ENCODE assay signal across 25 cellular contexts in the genomic region with DNA sequence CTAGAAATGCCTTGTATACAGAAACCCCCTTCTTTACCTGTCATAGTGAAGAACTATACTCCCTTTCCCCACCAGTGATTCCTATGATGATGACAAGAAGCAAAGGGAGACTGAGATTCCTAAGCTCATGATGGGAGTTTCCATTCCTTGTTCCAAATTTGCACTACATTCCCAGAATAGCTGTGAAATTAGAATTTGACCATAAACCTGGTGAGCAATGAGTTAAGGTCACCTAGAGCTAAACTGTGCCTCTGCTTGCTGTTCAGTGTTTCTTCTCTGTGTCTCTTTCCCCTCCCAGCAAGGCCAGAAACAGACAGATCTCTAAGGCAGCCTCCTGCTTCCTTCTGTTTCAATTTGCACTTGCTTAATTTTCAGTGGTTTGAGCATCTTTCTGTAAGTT.
"Had no signal": no experiment of that assay in that cellular context is flagged by ENCODE, and none has a peak within 500 bp of the region (broad histone marks: within the 10 kb centered on the region; RNA-seq: fewer than 3 reads in every experiment).

No MANE protein-coding gene starts in this region.

- H3K9me3 Mint-ChIP-seq: activated T-helper 2 cell treated with anti-CD3 and anti-CD28 coated beads, Interferon-gamma antibody, Interleukin-2, Interleukin-4, amounts not matched to agents 10 μg/mL and 5 μg/mL and 100 μg/mL, durations not matched to agents 14 hours and 24 hours and 36 hours; dendritic cell treated with granulocyte-macrophage colony-stimulating factor and Interleukin-4, amounts not matched to agents 40 ng/mL and 50 ng/mL, for 4 days had no signal

- H3K9me3 ChIP-seq: adrenal gland, ascending aorta, esophagus muscularis mucosa, heart right ventricle, spleen had no signal

- H3K27me3 Mint-ChIP-seq: activated CD4-positive, alpha-beta T cell treated with anti-CD3 and anti-CD28 coated beads for 36 hours; activated naive CD8-positive, alpha-beta T cell had no signal

- H3K4me1 Mint-ChIP-seq: activated CD8-positive, alpha-beta memory T cell treated with anti-CD3 and anti-CD28 coated beads, Interleukin-2, amount 10 ng/mL, durations not matched to agents 7 days and 5 days had no signal

- DNase-seq: activated CD4-positive, alpha-beta T cell treated with anti-CD3 and anti-CD28 coated beads for 36 hours; activated CD4-positive, CD25-positive, alpha-beta regulatory T cell; activated CD8-positive, alpha-beta memory T cell treated with anti-CD3 and anti-CD28 coated beads, Interleukin-2, amount 10 ng/mL, durations not matched to agents 7 days and 5 days; activated CD8-positive, alpha-beta T cell treated with anti-CD3 and anti-CD28 coated beads, Interleukin-2, amount 10 ng/mL, durations not matched to agents 7 days and 5 days; activated naive CD4-positive, alpha-beta T cell treated with Interleukin-2 at 50 U/mL for 16 hours; activated T-cell treated with anti-CD3 and anti-CD28 coated beads, Interleukin-2, amount 50 U/mL, for 48 hours; adrenal gland; brain microvascular endothelial cell; central memory CD4-positive, alpha-beta T cell; effector CD4-positive, alpha-beta T cell; foreskin melanocyte; heart right ventricle; left cardiac atrium; left ventricle myocardium superior; naive B cell; right cardiac atrium; spleen; stimulated activated naive CD4-positive, alpha-beta T cell treated with Interleukin-2 at 50 U/mL for 16 hours; trophoblast cell had no signal

- ATAC-seq: activated CD4-positive, alpha-beta T cell treated with anti-CD3 and anti-CD28 coated beads for 36 hours; activated CD8-positive, alpha-beta memory T cell treated with anti-CD3 and anti-CD28 coated beads, Interleukin-2, amount 10 ng/mL, durations not matched to agents 7 days and 5 days; activated CD8-positive, alpha-beta T cell treated with anti-CD3 and anti-CD28 coated beads, Interleukin-2, amount 10 ng/mL, durations not matched to agents 7 days and 5 days; heart right ventricle; left cardiac atrium; left ventricle myocardium superior; right cardiac atrium had no signal

- H3K36me3 ChIP-seq: adrenal gland, ascending aorta, brain microvascular endothelial cell, esophagus muscularis mucosa, heart right ventricle, spleen had no signal

- H3K27me3 ChIP-seq: adrenal gland, ascending aorta, brain microvascular endothelial cell, esophagus muscularis mucosa, heart right ventricle, spleen had no signal

- H3K27ac ChIP-seq: adrenal gland, ascending aorta, brain microvascular endothelial cell, esophagus muscularis mucosa, heart right ventricle, spleen had no signal

- FAIRE-seq: islet of Langerhans had no signal

- H3K36me3 Mint-ChIP-seq: activated CD8-positive, alpha-beta memory T cell treated with anti-CD3 and anti-CD28 coated beads, Interleukin-2, amount 10 ng/mL, durations not matched to agents 7 days and 5 days; activated naive CD8-positive, alpha-beta T cell; naive B cell had no signal

- H3K4me3 ChIP-seq: adrenal gland, ascending aorta, esophagus muscularis mucosa, heart right ventricle, spleen had no signal

- H3K4me1 ChIP-seq: adrenal gland, ascending aorta had no signal

- H3K27ac Mint-ChIP-seq: activated CD4-positive, alpha-beta T cell treated with anti-CD3 and anti-CD28 coated beads for 36 hours; activated CD8-positive, alpha-beta memory T cell treated with anti-CD3 and anti-CD28 coated beads, Interleukin-2, amount 10 ng/mL, durations not matched to agents 7 days and 5 days; activated CD8-positive, alpha-beta T cell treated with anti-CD3 and anti-CD28 coated beads, Interleukin-2, amount 10 ng/mL, durations not matched to agents 7 days and 5 days; activated naive CD8-positive, alpha-beta T cell; activated T-helper 2 cell treated with anti-CD3 and anti-CD28 coated beads, Interferon-gamma antibody, Interleukin-2, Interleukin-4, amounts not matched to agents 10 μg/mL and 5 μg/mL and 100 μg/mL, durations not matched to agents 14 hours and 24 hours and 36 hours; dendritic cell treated with granulocyte-macrophage colony-stimulating factor and Interleukin-4, amounts not matched to agents 40 ng/mL and 50 ng/mL, for 4 days; naive B cell had no signal

- H3K4me3 Mint-ChIP-seq: activated CD4-positive, alpha-beta T cell treated with anti-CD3 and anti-CD28 coated beads for 36 hours; activated CD8-positive, alpha-beta memory T cell treated with anti-CD3 and anti-CD28 coated beads, Interleukin-2, amount 10 ng/mL, durations not matched to agents 7 days and 5 days; activated CD8-positive, alpha-beta T cell treated with anti-CD3 and anti-CD28 coated beads, Interleukin-2, amount 10 ng/mL, durations not matched to agents 7 days and 5 days; activated naive CD8-positive, alpha-beta T cell; dendritic cell treated with granulocyte-macrophage colony-stimulating factor and Interleukin-4, amounts not matched to agents 40 ng/mL and 50 ng/mL, for 4 days; naive B cell had no signal
